1 cellular context compared by ENCODE assay signal in genomic region chr20:8255945-8256632, GRCh38.
TF ChIP-seq lines count a peak whose summit lies in the region.

No MANE protein-coding gene starts in this region.

TF ChIP-seq in WTC11, 78 proteins besides CTCF, POLR2A, EP300 and RAD21 (continued from another document):
- TF ChIP-seq ATF3 (CRISPR knock-in tag; conservative IDR thresholded peaks at IDR 0.05) (no peak), ETV6 (CRISPR knock-in tag; IDR thresholded peaks at IDR 0.05) (no peak), SOX15 (CRISPR knock-in tag; IDR thresholded peaks at IDR 0.05) (no peak), TEAD1 (CRISPR knock-in tag; IDR thresholded peaks at IDR 0.05) (no peak), ZNF219 (CRISPR knock-in tag; IDR thresholded peaks at IDR 0.05; ENCODE audit: borderline replicate concordance) (no peak), ZNF121 (CRISPR knock-in tag; IDR thresholded peaks at IDR 0.05) (no peak), TP53 (CRISPR knock-in tag; IDR thresholded peaks at IDR 0.05) (no peak), CBFB (CRISPR knock-in tag; IDR thresholded peaks at IDR 0.05; ENCODE audit: low read depth) (no peak)
